Comparison of ENCODE assay signal across 1 cellular context in genomic region chr11:72766152-72766902, GRCh38.
TF ChIP-seq lines count a peak whose summit lies in the region.

No MANE protein-coding gene starts in this region.

TF ChIP-seq in HepG2, 621 proteins besides CTCF, POLR2A, EP300 and RAD21 (continued from another document and continues in another):
- no peak for TF ChIP-seq ZBTB49 (CRISPR knock-in tag; IDR thresholded peaks at IDR 0.05; ENCODE audit: borderline replicate concordance)
- TF ChIP-seq FOXP4 (CRISPR knock-in tag; IDR thresholded peaks at IDR 0.05), result peak; percentile 60; the same call in 1 of the 2 replicates
- 0 out of 2 replicates have a peak, but pooled peaks have one; percentile 56 for TF ChIP-seq ZNF629 (CRISPR knock-in tag; conservative IDR thresholded peaks at IDR 0.05)
- no peak for TF ChIP-seq ZNF800 (CRISPR knock-in tag; IDR thresholded peaks at IDR 0.05)
- TF ChIP-seq ZNF354B (CRISPR knock-in tag; IDR thresholded peaks at IDR 0.05), result no peak
- TF ChIP-seq SMYD3 (CRISPR knock-in tag; IDR thresholded peaks at IDR 0.05), result 0 out of 2 replicates have a peak, but pooled peaks have one; percentile 51
- TF ChIP-seq SP140L (CRISPR knock-in tag; IDR thresholded peaks at IDR 0.05; ENCODE audit: borderline replicate concordance), result no peak
- TF ChIP-seq TCF7 (IDR thresholded peaks at IDR 0.05; ENCODE audit: low read depth), result no peak
- TF ChIP-seq NR2C2 (CRISPR knock-in tag; IDR thresholded peaks at IDR 0.05; ENCODE audit: borderline replicate concordance), result peak; percentile 43; the same call in 1 of the 2 replicates
- TF ChIP-seq RBFOX2 (IDR thresholded peaks at IDR 0.05; ENCODE audit: low read depth, low read length), result 0 out of 2 replicates have a peak, but pooled peaks have one; percentile 13
- peak; percentile 61; the same call in 1 of the 2 replicates for TF ChIP-seq SOX5 (CRISPR knock-in tag; IDR thresholded peaks at IDR 0.05; ENCODE audit: borderline replicate concordance)
- no peak for TF ChIP-seq KDM1A (CRISPR knock-in tag; IDR thresholded peaks at IDR 0.05)
- TF ChIP-seq ZNF142 (CRISPR knock-in tag; IDR thresholded peaks at IDR 0.05), result no peak
- TF ChIP-seq GATAD1 (CRISPR knock-in tag; IDR thresholded peaks at IDR 0.05), result peak; percentile 53; the same call in 1 of the 2 replicates
- peak; percentile 54 for TF ChIP-seq ASH2L (IDR thresholded peaks at IDR 0.05; ENCODE audit: insufficient read length, low read depth, low read length)
- TF ChIP-seq CBX5 (CRISPR knock-in tag; IDR thresholded peaks at IDR 0.05; ENCODE audit: borderline replicate concordance), result peak; percentile 80; the same call in 1 of the 2 replicates
- TF ChIP-seq TGIF2 (CRISPR knock-in tag; IDR thresholded peaks at IDR 0.05), result no peak
- 0 out of 2 replicates have a peak, but pooled peaks have one; percentile 36 for TF ChIP-seq ZNF775 (CRISPR knock-in tag; IDR thresholded peaks at IDR 0.05; ENCODE audit: borderline replicate concordance)
- 0 out of 2 replicates have a peak, but pooled peaks have one; percentile 17 for TF ChIP-seq ZMYM2 (CRISPR knock-in tag; IDR thresholded peaks at IDR 0.05)
- TF ChIP-seq SP5 (CRISPR knock-in tag; IDR thresholded peaks at IDR 0.05; ENCODE audit: borderline replicate concordance, low read depth), result peak; percentile 79
- TF ChIP-seq SPEN (CRISPR knock-in tag; IDR thresholded peaks at IDR 0.05; ENCODE audit: low read depth), result peak; percentile 86
- TF ChIP-seq ZNF691 (CRISPR knock-in tag; IDR thresholded peaks at IDR 0.05; ENCODE audit: borderline replicate concordance, low read depth), result peak; percentile 37; the same call in 1 of the 2 replicates
- TF ChIP-seq ATF7 (IDR thresholded peaks at IDR 0.05), result no peak
- TF ChIP-seq ATF7 (CRISPR knock-in tag; IDR thresholded peaks at IDR 0.05), result peak; percentile 70
- TF ChIP-seq HDAC1 (CRISPR knock-in tag; IDR thresholded peaks at IDR 0.05), result peak; percentile 91
- TF ChIP-seq SIX1 (CRISPR knock-in tag; IDR thresholded peaks at IDR 0.05; ENCODE audit: borderline replicate concordance), result 0 out of 2 replicates have a peak, but pooled peaks have one; percentile 20
- 0 out of 2 replicates have a peak, but pooled peaks have one; percentile 41 for TF ChIP-seq FOXC1 (CRISPR knock-in tag; IDR thresholded peaks at IDR 0.05; ENCODE audit: borderline replicate concordance)
- TF ChIP-seq KLF13 (CRISPR knock-in tag; IDR thresholded peaks at IDR 0.05), result no peak
- TF ChIP-seq TOPORS (CRISPR knock-in tag; IDR thresholded peaks at IDR 0.05), result no peak
- peak; percentile 25; the same call in 1 of the 2 replicates for TF ChIP-seq ZSCAN21 (CRISPR knock-in tag; IDR thresholded peaks at IDR 0.05; ENCODE audit: borderline replicate concordance)
- no peak for TF ChIP-seq FOXO4 (CRISPR knock-in tag; conservative IDR thresholded peaks at IDR 0.05)
- peak; percentile 40; the same call in 1 of the 2 replicates for TF ChIP-seq FOSL2 (CRISPR knock-in tag; IDR thresholded peaks at IDR 0.05)
- TF ChIP-seq ZSCAN30 (CRISPR knock-in tag; IDR thresholded peaks at IDR 0.05), result no peak
- TF ChIP-seq PATZ1 (CRISPR knock-in tag; IDR thresholded peaks at IDR 0.05), result peak; percentile 95
- peak; percentile 77; the same call in 1 of the 2 replicates for TF ChIP-seq MYC (CRISPR knock-in tag; IDR thresholded peaks at IDR 0.05; ENCODE audit: borderline replicate concordance)
- TF ChIP-seq RBM39 (IDR thresholded peaks at IDR 0.05; ENCODE audit: low read depth, low read length, poor library complexity, severe bottlenecking), result peak; percentile 32
- TF ChIP-seq ZFX (CRISPR knock-in tag; IDR thresholded peaks at IDR 0.05; ENCODE audit: low read depth), result peak; percentile 91
- TF ChIP-seq ATF7-NPFF (CRISPR knock-in tag; IDR thresholded peaks at IDR 0.05; ENCODE audit: low read depth), result peak; percentile 75
- no peak for TF ChIP-seq TBP (CRISPR knock-in tag; IDR thresholded peaks at IDR 0.05)
- peak; percentile 81; the same call in 1 of the 2 replicates for TF ChIP-seq ZNF740 (CRISPR knock-in tag; IDR thresholded peaks at IDR 0.05)
- peak; percentile 88 for TF ChIP-seq ZNF614 (CRISPR knock-in tag; IDR thresholded peaks at IDR 0.05; ENCODE audit: borderline replicate concordance)
